ENCODE assay signal across 2 cellular contexts in the genomic region with DNA sequence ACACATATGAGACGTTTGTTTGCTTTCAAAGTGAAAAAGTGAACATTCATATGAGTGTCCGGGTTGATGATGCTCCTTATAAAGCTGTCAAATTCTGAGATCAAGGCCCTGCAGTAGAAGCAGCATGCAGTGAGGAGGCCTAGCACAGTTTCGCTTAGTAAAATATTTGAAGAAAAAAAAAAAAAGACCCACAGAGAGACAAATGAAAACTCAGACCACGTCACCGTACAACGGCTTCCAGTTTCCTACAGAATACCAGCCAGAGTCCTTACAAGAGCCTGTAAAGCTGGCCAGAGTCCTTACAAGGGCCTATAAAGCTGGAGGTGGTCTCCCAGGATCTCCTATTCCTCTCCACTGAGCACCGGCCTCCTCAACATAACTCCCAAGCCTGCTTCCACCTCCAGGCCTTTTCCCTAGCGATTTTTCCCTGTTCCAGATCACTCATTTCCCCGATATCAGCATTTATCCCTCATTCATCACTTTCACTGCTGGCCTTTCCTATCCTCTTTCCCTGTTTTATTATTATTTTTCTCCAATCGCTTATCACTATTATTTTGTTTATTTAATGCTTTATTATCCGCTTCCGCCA.
TF ChIP-seq lines count a peak whose summit lies in the region.

No MANE protein-coding gene starts in this region.

TF ChIP-seq in HEK293, 187 proteins besides CTCF, POLR2A, EP300 and RAD21 (continued from another document):
- TF ChIP-seq, protein P1, sequence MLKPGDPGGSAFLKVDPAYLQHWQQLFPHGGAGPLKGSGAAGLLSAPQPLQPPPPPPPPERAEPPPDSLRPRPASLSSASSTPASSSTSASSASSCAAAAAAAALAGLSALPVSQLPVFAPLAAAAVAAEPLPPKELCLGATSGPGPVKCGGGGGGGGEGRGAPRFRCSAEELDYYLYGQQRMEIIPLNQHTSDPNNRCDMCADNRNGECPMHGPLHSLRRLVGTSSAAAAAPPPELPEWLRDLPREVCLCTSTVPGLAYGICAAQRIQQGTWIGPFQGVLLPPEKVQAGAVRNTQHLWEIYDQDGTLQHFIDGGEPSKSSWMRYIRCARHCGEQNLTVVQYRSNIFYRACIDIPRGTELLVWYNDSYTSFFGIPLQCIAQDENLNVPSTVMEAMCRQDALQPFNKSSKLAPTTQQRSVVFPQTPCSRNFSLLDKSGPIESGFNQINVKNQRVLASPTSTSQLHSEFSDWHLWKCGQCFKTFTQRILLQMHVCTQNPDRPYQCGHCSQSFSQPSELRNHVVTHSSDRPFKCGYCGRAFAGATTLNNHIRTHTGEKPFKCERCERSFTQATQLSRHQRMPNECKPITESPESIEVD (tag by site-specific recombination; IDR thresholded peaks at IDR 0.05), result peak; percentile 66; the same call in 1 of the 2 replicates
- peak; percentile 100 for TF ChIP-seq ZNF600 (tag by site-specific recombination; IDR thresholded peaks at IDR 0.05)

TF ChIP-seq in HepG2, 621 proteins besides CTCF, POLR2A, EP300 and RAD21 (continued from another document):
- TF ChIP-seq, protein P2, sequence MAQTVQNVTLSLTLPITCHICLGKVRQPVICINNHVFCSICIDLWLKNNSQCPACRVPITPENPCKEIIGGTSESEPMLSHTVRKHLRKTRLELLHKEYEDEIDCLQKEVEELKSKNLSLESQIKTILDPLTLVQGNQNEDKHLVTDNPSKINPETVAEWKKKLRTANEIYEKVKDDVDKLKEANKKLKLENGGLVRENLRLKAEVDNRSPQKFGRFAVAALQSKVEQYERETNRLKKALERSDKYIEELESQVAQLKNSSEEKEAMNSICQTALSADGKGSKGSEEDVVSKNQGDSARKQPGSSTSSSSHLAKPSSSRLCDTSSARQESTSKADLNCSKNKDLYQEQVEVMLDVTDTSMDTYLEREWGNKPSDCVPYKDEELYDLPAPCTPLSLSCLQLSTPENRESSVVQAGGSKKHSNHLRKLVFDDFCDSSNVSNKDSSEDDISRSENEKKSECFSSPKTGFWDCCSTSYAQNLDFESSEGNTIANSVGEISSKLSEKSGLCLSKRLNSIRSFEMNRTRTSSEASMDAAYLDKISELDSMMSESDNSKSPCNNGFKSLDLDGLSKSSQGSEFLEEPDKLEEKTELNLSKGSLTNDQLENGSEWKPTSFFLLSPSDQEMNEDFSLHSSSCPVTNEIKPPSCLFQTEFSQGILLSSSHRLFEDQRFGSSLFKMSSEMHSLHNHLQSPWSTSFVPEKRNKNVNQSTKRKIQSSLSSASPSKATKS (CRISPR knock-in tag; IDR thresholded peaks at IDR 0.05), result 0 out of 2 replicates have a peak, but pooled peaks have one; percentile 45
- TF ChIP-seq ZZZ3 (CRISPR knock-in tag; IDR thresholded peaks at IDR 0.05; ENCODE audit: borderline replicate concordance) (no peak), ZNF326 (CRISPR knock-in tag; IDR thresholded peaks at IDR 0.05; ENCODE audit: borderline replicate concordance) (no peak), ZNF337 (CRISPR knock-in tag; IDR thresholded peaks at IDR 0.05; ENCODE audit: borderline replicate concordance, low read depth) (no peak), ONECUT2 (CRISPR knock-in tag; IDR thresholded peaks at IDR 0.05) (no peak)
- TF ChIP-seq, protein P3, sequence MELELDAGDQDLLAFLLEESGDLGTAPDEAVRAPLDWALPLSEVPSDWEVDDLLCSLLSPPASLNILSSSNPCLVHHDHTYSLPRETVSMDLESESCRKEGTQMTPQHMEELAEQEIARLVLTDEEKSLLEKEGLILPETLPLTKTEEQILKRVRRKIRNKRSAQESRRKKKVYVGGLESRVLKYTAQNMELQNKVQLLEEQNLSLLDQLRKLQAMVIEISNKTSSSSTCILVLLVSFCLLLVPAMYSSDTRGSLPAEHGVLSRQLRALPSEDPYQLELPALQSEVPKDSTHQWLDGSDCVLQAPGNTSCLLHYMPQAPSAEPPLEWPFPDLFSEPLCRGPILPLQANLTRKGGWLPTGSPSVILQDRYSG (CRISPR knock-in tag; IDR thresholded peaks at IDR 0.05), result 0 out of 2 replicates have a peak, but pooled peaks have one; percentile 14
